In genomic region chr13:21034602-21035190, GRCh38 we compare ENCODE assay signal across 12 cellular contexts. TPM values are rescaled to one million over a fixed set of nuclear protein-coding genes. Genes with fewer than 3 reads are reported as not detected.
A peak's percentile ranks its signal among the peaks of the same experiment; 100 is the strongest.
DNase-seq lines count a peak whose midpoint lies in the region; ATAC-seq and TF ChIP-seq lines count a peak whose summit lies in the region.
"Had no signal": no experiment of that assay in that cellular context is flagged by ENCODE, and none has a peak within 500 bp of the region (broad histone marks: within the 10 kb centered on the region; RNA-seq: fewer than 3 reads in every experiment).

No MANE protein-coding gene starts in this region.

- H3K36me3 Mint-ChIP-seq in activated CD8-positive, alpha-beta T cell treated with anti-CD3 and anti-CD28 coated beads, Interleukin-2, amount 10 ng/mL, durations not matched to agents 7 days and 5 days (ENCODE audit: low read depth), result no peaks in the 10 kb centered on the region
- H3K36me3 Mint-ChIP-seq: naive B cell had no signal

- H3K4me1 ChIP-seq in BLaER1 treated with 17β-estradiol and CSF1 and Interleukin-3, amounts not matched to agents 10 nM and 100 nM, result peaks cover 58 to 88% (median 71%) of the 10 kb centered on the region in 10 experiments
- peaks cover 74 to 91% (median 86%) of the 10 kb centered on the region in 4 donors for H3K4me1 ChIP-seq in esophagus muscularis mucosa

- H3K27me3 Mint-ChIP-seq in activated CD8-positive, alpha-beta T cell treated with anti-CD3 and anti-CD28 coated beads, Interleukin-2, amount 10 ng/mL, durations not matched to agents 7 days and 5 days (ENCODE audit: low read depth), result no peaks in the 10 kb centered on the region
- H3K27me3 Mint-ChIP-seq: activated B cell treated with CpG ODN at 0.5 μM for 24 hours; dendritic cell treated with granulocyte-macrophage colony-stimulating factor and Interleukin-4, amounts not matched to agents 40 ng/mL and 50 ng/mL, for 4 days; naive B cell had no signal

- intact Hi-C loops in esophagus muscularis mucosa (cut with DNase I), result no loop called here

- no peaks in the 10 kb centered on the region for H3K27me3 ChIP-seq in BLaER1 treated with 17β-estradiol and CSF1 and Interleukin-3, amounts not matched to agents 10 nM and 100 nM
- no peaks in the 10 kb centered on the region for H3K27me3 ChIP-seq in esophagus muscularis mucosa

- peak; percentile 27 for DNase-seq in Jurkat, Clone E6-1 (ENCODE audit: low read depth, low spot score)
- DNase-seq in esophagus muscularis mucosa (ENCODE audit: extremely low spot score) (no peak), omental fat pad (ENCODE audit: low spot score) (no peak), NCI-H1048 (lab: John Stamatoyannopoulos, UW) (no peak), hepatic stellate cell (ENCODE audit: low spot score) (no peak)
- DNase-seq in activated CD8-positive, alpha-beta T cell treated with anti-CD3 and anti-CD28 coated beads, Interleukin-2, amount 10 ng/mL, durations not matched to agents 7 days and 5 days, result no peak
- DNase-seq: activated B cell treated with CpG ODN at 0.5 μM for 24 hours, naive B cell, NCI-H1417 treated with DMSO at 0.1 percent for 48 hours had no signal

- H3K4me2 ChIP-seq in BLaER1 treated with 17β-estradiol and CSF1 and Interleukin-3, amounts not matched to agents 10 nM and 100 nM, result peak overlapping the region; percentile 52 to 79 (median 70)

- 28% methylated on average over 8 of the region's 8 CpGs for WGBS in esophagus muscularis mucosa

- no peak overlapping the region for H3K4me3 Mint-ChIP-seq in activated CD8-positive, alpha-beta T cell treated with anti-CD3 and anti-CD28 coated beads, Interleukin-2, amount 10 ng/mL, durations not matched to agents 7 days and 5 days
- H3K4me3 Mint-ChIP-seq: activated B cell treated with CpG ODN at 0.5 μM for 24 hours; dendritic cell treated with granulocyte-macrophage colony-stimulating factor and Interleukin-4, amounts not matched to agents 40 ng/mL and 50 ng/mL, for 4 days had no signal

- peak overlapping the region in 3 of 11 experiments; percentile 9 to 27 (median 12); a peak in 3 of 22 replicates for H3K9ac ChIP-seq in BLaER1 treated with 17β-estradiol and CSF1 and Interleukin-3, amounts not matched to agents 10 nM and 100 nM

- CTCF ChIA-PET in activated CD8-positive, alpha-beta T cell treated with anti-CD3 and anti-CD28 coated beads, Interleukin-2, amount 10 ng/mL, durations not matched to agents 7 days and 5 days (lab: Charles Lee), result interaction anchor here (0.7 kb wide), 1 partner anchor 443 kb away, joined by 3 read pairs; no protein-coding TSS in a partner anchor

- no peak for TF ChIP-seq EP300 in esophagus muscularis mucosa (IDR thresholded peaks at IDR 0.05)

- H3K27ac Mint-ChIP-seq in activated CD8-positive, alpha-beta T cell treated with anti-CD3 and anti-CD28 coated beads, Interleukin-2, amount 10 ng/mL, durations not matched to agents 7 days and 5 days, result no peak overlapping the region
- H3K27ac Mint-ChIP-seq: activated B cell treated with CpG ODN at 0.5 μM for 24 hours; dendritic cell treated with granulocyte-macrophage colony-stimulating factor and Interleukin-4, amounts not matched to agents 40 ng/mL and 50 ng/mL, for 4 days had no signal

- H3K9me3 Mint-ChIP-seq in activated CD8-positive, alpha-beta T cell treated with anti-CD3 and anti-CD28 coated beads, Interleukin-2, amount 10 ng/mL, durations not matched to agents 7 days and 5 days (ENCODE audit: insufficient read depth), result no peaks in the 10 kb centered on the region
- H3K9me3 Mint-ChIP-seq: activated B cell treated with CpG ODN at 0.5 μM for 24 hours; dendritic cell treated with granulocyte-macrophage colony-stimulating factor and Interleukin-4, amounts not matched to agents 40 ng/mL and 50 ng/mL, for 4 days; naive B cell had no signal

- ATAC-seq in omental fat pad (ENCODE audit: low FRiP score) (peak; percentile 48), HG03469 (IDR thresholded peaks at IDR 0.05; ENCODE audit: unreplicated experiment) (no peak)
- no peak for ATAC-seq in activated CD8-positive, alpha-beta T cell treated with anti-CD3 and anti-CD28 coated beads, Interleukin-2, amount 10 ng/mL, durations not matched to agents 7 days and 5 days

- peaks cover 0 to 16% (median 12%) of the 10 kb centered on the region in 11 experiments; a peak in 18 of 22 replicates for H3K9me3 ChIP-seq in BLaER1 treated with 17β-estradiol and CSF1 and Interleukin-3, amounts not matched to agents 10 nM and 100 nM (replicated peaks in 1 of 11)
- no peaks in the 10 kb centered on the region for H3K9me3 ChIP-seq in esophagus muscularis mucosa

- H3K36me3 ChIP-seq in BLaER1 treated with 17β-estradiol and CSF1 and Interleukin-3, amounts not matched to agents 10 nM and 100 nM, result peaks cover 0 to 65% (median 13%) of the 10 kb centered on the region in 11 experiments; a peak in 16 of 22 replicates
- peaks cover 0 to 4% (median 2%) of the 10 kb centered on the region in 4 donors for H3K36me3 ChIP-seq in esophagus muscularis mucosa

- TF ChIP-seq CTCF in esophagus muscularis mucosa (IDR thresholded peaks at IDR 0.05) (peak in 2 of 3 experiments; percentile 37 to 44), omental fat pad (IDR thresholded peaks at IDR 0.05) (no peak)

- H4K20me1 ChIP-seq in BLaER1 treated with 17β-estradiol and CSF1 and Interleukin-3, amounts not matched to agents 10 nM and 100 nM, result peaks cover 30 to 100% (median 72%) of the 10 kb centered on the region in 11 experiments; a peak in 21 of 22 replicates

- no peak overlapping the region for H3K4me3 ChIP-seq in BLaER1 treated with 17β-estradiol and CSF1 and Interleukin-3, amounts not matched to agents 10 nM and 100 nM
- no peak overlapping the region for H3K4me3 ChIP-seq in Jurkat, Clone E6-1 (ENCODE audit: low read length)
- H3K4me3 ChIP-seq in esophagus muscularis mucosa, result no peak overlapping the region

- no peak for TF ChIP-seq POLR2A in esophagus muscularis mucosa (IDR thresholded peaks at IDR 0.05; ENCODE audit: low read depth)

- POLR2A ChIA-PET in activated CD8-positive, alpha-beta T cell treated with anti-CD3 and anti-CD28 coated beads, Interleukin-2, amount 10 ng/mL, durations not matched to agents 7 days and 5 days (lab: Charles Lee), result no interaction called here

- H3K4me1 Mint-ChIP-seq in activated CD8-positive, alpha-beta T cell treated with anti-CD3 and anti-CD28 coated beads, Interleukin-2, amount 10 ng/mL, durations not matched to agents 7 days and 5 days (ENCODE audit: low read depth), result peaks cover 13% of the 10 kb centered on the region

- no peak overlapping the region; a peak in 1 of 22 replicates for H3K27ac ChIP-seq in BLaER1 treated with 17β-estradiol and CSF1 and Interleukin-3, amounts not matched to agents 10 nM and 100 nM
- peak overlapping the region; percentile 78 to 91 (median 89) for H3K27ac ChIP-seq in esophagus muscularis mucosa (replicated peaks in 1 of 4)

RNA-seq across cellular contexts. Expression of gene LATS2, which starts 26.7 kb away (rescaled TPM):
- 2.9 TPM for polyA plus RNA-seq in Jurkat, Clone E6-1 (2012; ENCODE audit: insufficient read depth, insufficient read length)
- total RNA-seq in esophagus muscularis mucosa, result 10 to 100 TPM; 49.8 to 93.8 (median 77.0) TPM
- 10 to 100 TPM; 27.6 to 48.0 (median 36.4) TPM for total RNA-seq in omental fat pad
- 1 to 10 TPM; 3.1 to 4.2 TPM for total RNA-seq in activated CD8-positive, alpha-beta T cell treated with anti-CD3 and anti-CD28 coated beads, Interleukin-2, amount 10 ng/mL, durations not matched to agents 7 days and 5 days

Comparison
In these comparisons a context has a peak if more than half of its experiments do, and no peak if none do; other contexts are left out.
1. H3K27ac ChIP-seq: peak in esophagus muscularis mucosa (4 of 4); none in BLaER1 treated with 17β-estradiol and CSF1 and Interleukin-3, amounts not matched to agents 10 nM and 100 nM (0 of 11).
2. CTCF ChIP-seq: peak in esophagus muscularis mucosa (2 of 3); none in omental fat pad (0 of 3).
3. RNA of gene LATS2, which starts 26.7 kb away (total RNA-seq): 49.8 to 93.8 TPM in esophagus muscularis mucosa and 27.6 to 48.0 TPM in omental fat pad; 3.1 to 4.2 TPM in activated CD8-positive, alpha-beta T cell treated with anti-CD3 and anti-CD28 coated beads, Interleukin-2, amount 10 ng/mL, durations not matched to agents 7 days and 5 days; every median in the first group is over 4 times any median in the second.